In the genomic region with DNA sequence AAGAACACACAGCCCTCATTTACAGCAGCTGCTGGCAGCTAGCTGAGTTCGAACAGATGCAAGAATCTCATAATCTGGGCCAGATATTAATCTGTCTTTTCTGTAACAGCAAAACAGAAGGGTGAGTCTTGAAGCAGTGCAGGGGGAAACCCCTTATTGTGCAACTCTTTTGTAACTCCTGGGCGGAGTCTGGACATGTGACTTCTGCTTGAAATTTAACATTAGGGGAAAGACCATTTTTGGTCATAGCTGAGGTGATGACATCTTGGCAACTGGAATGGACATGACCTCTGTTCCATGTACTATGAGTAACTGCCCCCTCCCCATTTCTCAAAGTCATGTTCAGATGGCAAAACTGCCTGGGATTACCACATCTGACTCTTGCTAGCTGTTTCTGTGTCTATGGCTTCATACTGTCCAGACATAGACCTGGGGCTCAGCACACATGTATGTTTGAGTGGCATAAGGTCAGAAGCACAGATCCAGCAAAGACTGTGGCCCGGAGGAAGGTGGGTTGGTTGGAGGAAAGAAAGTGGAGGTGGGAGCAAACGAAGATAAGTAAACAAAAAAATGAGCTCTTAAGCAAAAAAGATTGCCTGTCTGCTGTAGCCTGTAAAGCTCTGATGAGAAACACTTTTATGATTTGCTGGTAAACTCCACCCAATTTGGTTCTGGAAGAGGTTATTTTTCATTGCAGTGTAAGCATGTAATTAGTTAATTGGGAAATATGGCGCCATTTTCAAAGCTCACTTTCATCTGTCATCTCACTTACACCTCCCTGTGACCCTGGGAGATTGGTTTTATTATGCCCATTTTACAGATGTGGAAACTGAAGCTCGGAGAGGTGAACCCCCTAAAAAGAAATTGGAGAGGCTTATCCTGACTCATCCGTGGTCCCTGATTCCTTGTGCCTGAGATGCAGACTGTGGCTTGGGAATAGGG, we compare ENCODE assay signal across 9 cellular contexts. TPM values are rescaled to one million over a fixed set of nuclear protein-coding genes. Genes with fewer than 3 reads are reported as not detected.
DNase-seq lines count a peak whose midpoint lies in the region; ATAC-seq and TF ChIP-seq lines count a peak whose summit lies in the region.
"Had no signal": no experiment of that assay in that cellular context is flagged by ENCODE, and none has a peak within 500 bp of the region (broad histone marks: within the 10 kb centered on the region; RNA-seq: fewer than 3 reads in every experiment).

No MANE protein-coding gene starts in this region.

- ATAC-seq in HG02798 (IDR thresholded peaks at IDR 0.05; ENCODE audit: poor library complexity, unreplicated experiment) (peak; percentile 81), right cardiac atrium (peak; percentile 94 to 95)

- TF ChIP-seq POLR2A in NB4 (IDR thresholded peaks at IDR 0.05; ENCODE audit: extremely low read depth, insufficient read length) = no peak

- no peaks in the 10 kb centered on the region for H3K27me3 ChIP-seq in right cardiac atrium (ENCODE audit: control insufficient read depth, insufficient read depth)

- 75% methylated on average over 7 of the region's 7 CpGs for WGBS in right cardiac atrium

- H3K4me3 ChIP-seq in NB4 (ENCODE audit: low read depth, low read length) = peak overlapping the region; percentile 11
- H3K4me3 ChIP-seq in right cardiac atrium (ENCODE audit: low read length) = no peak overlapping the region

- intact Hi-C loops in right cardiac atrium (cut with DNase I) = no loop called here

- DNase-seq in NCI-H2196 (lab: John Stamatoyannopoulos, UW; ENCODE audit: unreplicated experiment) (peak; percentile 38), NCI-H2196 treated with DMSO at 0.1 percent for 48 hours (lab: John Stamatoyannopoulos, UW; ENCODE audit: unreplicated experiment) (no peak), NB4 (ENCODE audit: low read depth) (peak; percentile 97), right cardiac atrium (peak in 2 of 3 donors; percentile 55 to 66)
- DNase-seq in activated naive CD4-positive, alpha-beta T cell treated with anti-CD3 and anti-CD28 coated beads, Interleukin-2, amount 50 U/mL, for 16 hours = peak; percentile 34
- peak; percentile 26 for DNase-seq in stimulated activated CD4-positive, alpha-beta T cell treated with anti-CD3 and anti-CD28 coated beads, Interleukin-4, amount 100 ng/mL, for 1 hour
- DNase-seq in effector CD8-positive, alpha-beta T cell (lab: John Stamatoyannopoulos, UW) = no peak

- H3K27ac ChIP-seq in right cardiac atrium (ENCODE audit: low read length) = peak overlapping the region; percentile 52
- H3K27ac ChIP-seq: 22Rv1 had no signal

- peaks cover 3% of the 10 kb centered on the region for H3K4me1 ChIP-seq in right cardiac atrium (ENCODE audit: control insufficient read depth, insufficient read depth, low read length)

- no peak for TF ChIP-seq CTCF in NB4 (IDR thresholded peaks at IDR 0.05; ENCODE audit: low read depth, low read length)

- H3K9me3 ChIP-seq in right cardiac atrium (ENCODE audit: control insufficient read depth, low read length) = no peaks in the 10 kb centered on the region

RNA-seq across cellular contexts. Expression of a gene that starts 26.1 kb away (rescaled TPM):
- 10 to 100 TPM; 40.4 to 76.3 (median 44.8) TPM for total RNA-seq in right cardiac atrium
- polyA plus RNA-seq in right cardiac atrium = 29.7 TPM

Comparison
In these comparisons a context has a peak if more than half of its experiments do, and no peak if none do; other contexts are left out.
1. DNase-seq: peak in NCI-H2196 (single experiment), NB4 (single experiment), activated naive CD4-positive, alpha-beta T cell treated with anti-CD3 and anti-CD28 coated beads, Interleukin-2, amount 50 U/mL, for 16 hours (single experiment), right cardiac atrium (2 of 3) and stimulated activated CD4-positive, alpha-beta T cell treated with anti-CD3 and anti-CD28 coated beads, Interleukin-4, amount 100 ng/mL, for 1 hour (single experiment); none in NCI-H2196 treated with DMSO at 0.1 percent for 48 hours (single experiment) and effector CD8-positive, alpha-beta T cell (single experiment).